Comparison of ENCODE assay signal across 21 cellular contexts in genomic region chr15:81191701-81192100, GRCh38. TPM values are rescaled to one million over a fixed set of nuclear protein-coding genes. Genes with fewer than 3 reads are reported as not detected.
A peak's percentile ranks its signal among the peaks of the same experiment; 100 is the strongest.
DNase-seq lines count a peak whose midpoint lies in the region; ATAC-seq and TF ChIP-seq lines count a peak whose summit lies in the region.
"Had no signal": no experiment of that assay in that cellular context is flagged by ENCODE, and none has a peak within 500 bp of the region (broad histone marks: within the 10 kb centered on the region; RNA-seq: fewer than 3 reads in every experiment).

No MANE protein-coding gene starts in this region.

- intact Hi-C loops in breast epithelium (cut with DNase I; ENCODE audit: low total_unique reads) (no loop called here), MCF 10A (cut with micrococcal nuclease) (loop anchor here (2.0 kb wide), 1 partner anchor 31 kb away; no protein-coding TSS in a partner anchor), left lung (cut with DNase I) (no loop called here)

- no peak for ATAC-seq in left lung
- ATAC-seq in HG02642 (IDR thresholded peaks at IDR 0.05; ENCODE audit: poor library complexity, unreplicated experiment), result no peak
- ATAC-seq: GM23338, PC-3 had no signal

- TF ChIP-seq POLR2A in breast epithelium (IDR thresholded peaks at IDR 0.05), result no peak

- POLR2A ChIA-PET in MCF 10A (lab: Yijun Ruan, JAX), result no interaction called here

- DNase-seq in breast epithelium (ENCODE audit: low spot score in 2 of 2) (no peak), MCF 10A (ENCODE audit: unreplicated experiment) (no peak), left lung (no peak), COR-L47 (lab: John Stamatoyannopoulos, UW) (no peak), NCI-H1694 treated with DMSO at 0.1 percent for 48 hours (lab: John Stamatoyannopoulos, UW) (no peak)
- DNase-seq: BE2C; CD4-positive, alpha-beta memory T cell; DMS79; KG1; NCI-H1048; NCI-H1436 treated with DMSO at 0.1 percent for 48 hours; NCI-H2081 treated with DMSO at 0.1 percent for 48 hours; NCI-H510A; NCI-H774; PC-3 had no signal

- H3K4me1 Mint-ChIP-seq in MCF 10A (ENCODE audit: insufficient read depth, unreplicated experiment), result peaks cover 32% of the 10 kb centered on the region
- H3K4me1 Mint-ChIP-seq: CD4-positive, alpha-beta memory T cell had no signal

- H3K9me3 ChIP-seq in breast epithelium (no peaks in the 10 kb centered on the region), left lung (no peaks in the 10 kb centered on the region), subcutaneous abdominal adipose tissue (ENCODE audit: control insufficient read depth in 5 of 5, low read length in 5 of 5) (no peaks in the 10 kb centered on the region)
- H3K9me3 ChIP-seq: BE2C had no signal

- no peaks in the 10 kb centered on the region for H3K9me3 Mint-ChIP-seq in MCF 10A (ENCODE audit: unreplicated experiment)
- H3K9me3 Mint-ChIP-seq: CD4-positive, alpha-beta memory T cell; GM23338 had no signal

- H3K36me3 ChIP-seq in breast epithelium, result no peaks in the 10 kb centered on the region
- H3K36me3 ChIP-seq in left lung, result no peaks in the 10 kb centered on the region
- H3K36me3 ChIP-seq in subcutaneous abdominal adipose tissue (ENCODE audit: control insufficient read depth in 5 of 5, insufficient read depth in 5 of 5, low read length in 5 of 5), result peaks cover 0 to 3% (median 0%) of the 10 kb centered on the region in 5 donors
- no peaks in the 10 kb centered on the region for H3K36me3 ChIP-seq in urinary bladder (ENCODE audit: insufficient read depth)
- H3K36me3 ChIP-seq: BE2C had no signal

- no peaks in the 10 kb centered on the region for H3K36me3 Mint-ChIP-seq in MCF 10A (ENCODE audit: insufficient read depth, unreplicated experiment)
- H3K36me3 Mint-ChIP-seq: CD4-positive, alpha-beta memory T cell had no signal

- H3K27ac ChIP-seq in breast epithelium (peak overlapping the region; percentile 60 to 81), left lung (peak overlapping the region; percentile 13 to 72), subcutaneous abdominal adipose tissue (ENCODE audit: low read depth, low read length) (peak overlapping the region; percentile 58), urinary bladder (ENCODE audit: low read depth) (peak overlapping the region; percentile 33)
- H3K27ac ChIP-seq: 22Rv1 had no signal

- H3K4me1 ChIP-seq in breast epithelium, result no peaks in the 10 kb centered on the region
- H3K4me1 ChIP-seq in left lung, result no peaks in the 10 kb centered on the region
- H3K4me1 ChIP-seq in subcutaneous abdominal adipose tissue (ENCODE audit: control insufficient read depth in 5 of 5, insufficient read depth in 5 of 5, low read length in 5 of 5), result peaks cover 11 to 42% (median 31%) of the 10 kb centered on the region in 5 donors
- H3K4me1 ChIP-seq in urinary bladder (ENCODE audit: insufficient read depth), result no peaks in the 10 kb centered on the region
- H3K4me1 ChIP-seq: BE2C had no signal

- no peak overlapping the region for H3K9ac ChIP-seq in subcutaneous abdominal adipose tissue (ENCODE audit: low read length in 5 of 5)

- WGBS in urinary bladder, result 90% methylated on average over 3 of the region's 3 CpGs

- TF ChIP-seq CTCF in breast epithelium (IDR thresholded peaks at IDR 0.05) (no peak), MCF 10A (IDR thresholded peaks at IDR 0.05; ENCODE audit: unreplicated experiment) (no peak), left lung (IDR thresholded peaks at IDR 0.05) (no peak)

- BruUV-seq in MCF 10A (replicated peaks; lab: Mats Ljungman, UMichigan), result no TSS peak

- no peak overlapping the region for H3K27ac Mint-ChIP-seq in MCF 10A (ENCODE audit: low read depth, unreplicated experiment)
- H3K27ac Mint-ChIP-seq: CD4-positive, alpha-beta memory T cell; GM23338 had no signal

- H3K4me3 Mint-ChIP-seq in MCF 10A (ENCODE audit: unreplicated experiment), result no peak overlapping the region
- H3K4me3 Mint-ChIP-seq: CD4-positive, alpha-beta memory T cell; GM23338 had no signal

- H3K27me3 ChIP-seq in breast epithelium, result no peaks in the 10 kb centered on the region
- no peaks in the 10 kb centered on the region for H3K27me3 ChIP-seq in left lung
- H3K27me3 ChIP-seq in subcutaneous abdominal adipose tissue (ENCODE audit: control insufficient read depth in 5 of 5, insufficient read depth in 4 of 5, low read length in 5 of 5), result no peaks in the 10 kb centered on the region

- H3K27me3 Mint-ChIP-seq in MCF 10A (ENCODE audit: insufficient read depth, unreplicated experiment), result no peaks in the 10 kb centered on the region

- H3K4me3 ChIP-seq in breast epithelium (no peak overlapping the region), left lung (no peak overlapping the region), subcutaneous abdominal adipose tissue (ENCODE audit: low read depth in 1 of 5, low read length in 5 of 5) (no peak overlapping the region), urinary bladder (ENCODE audit: low read depth, low read length) (no peak overlapping the region)
- H3K4me3 ChIP-seq: GM23338 had no signal

- CTCF ChIA-PET in MCF 10A (lab: Yijun Ruan, JAX), result interaction anchor here (0.6 to 2.0 kb wide), 7 partner anchors 11 to 85 kb away, joined by 3 to 7 read pairs (median 4); no protein-coding TSS in a partner anchor

RNA-seq across cellular contexts. Expression of gene IL16, which starts 5.0 kb away (rescaled TPM):
- total RNA-seq in breast epithelium (10 to 100 TPM; 11.1 to 40.5 (median 20.3) TPM), MCF 10A (2022) (0.72 and 0.81 TPM in 2 replicates), left lung (10 to 100 TPM; 22.0 to 34.3 TPM), urinary bladder (10.6 TPM)
- polyA plus RNA-seq in urinary bladder, result 20.7 TPM
- total RNA-seq: GM23338, M059J had no signal

RNA-seq across cellular contexts. Expression of gene CFAP161, which starts 57.6 kb away (rescaled TPM):
- total RNA-seq in breast epithelium, result 1 to 10 TPM in 1 of 3 donors, under 1 TPM in 1, not detected in 1; 0.66 to 1.0 TPM
- not detected in 2 replicates for total RNA-seq in MCF 10A (2022)
- total RNA-seq in left lung, result 1 to 10 TPM in 1 of 2 donors, under 1 TPM in 1; 0.64 to 1.9 TPM
- total RNA-seq in urinary bladder, result 0.90 TPM
- polyA plus RNA-seq in urinary bladder, result not detected
- total RNA-seq: CD4-positive, alpha-beta memory T cell; GM23338; M059J had no signal
- polyA plus RNA-seq: CD4-positive, alpha-beta memory T cell had no signal
